Comparison of ENCODE assay signal across 26 cellular contexts in genomic region chr12:113650476-113650875, GRCh38.
"Had no signal": no experiment of that assay in that cellular context is flagged by ENCODE, and none has a peak within 500 bp of the region (broad histone marks: within the 10 kb centered on the region; RNA-seq: fewer than 3 reads in every experiment).

No MANE protein-coding gene starts in this region.

- H3K4me3 Mint-ChIP-seq: memory B cell; natural killer cell; stimulated activated naive CD8-positive, alpha-beta T cell treated with anti-CD3 and anti-CD28 coated beads, Interleukin-15, amount 100 ng/mL, for 72 hours had no signal

- DNase-seq: dermis blood vessel endothelial cell; effector memory CD4-positive, alpha-beta T cell; erythroblast; esophagus squamous epithelium; heart left ventricle; kidney; natural killer cell; pancreas; right lobe of liver; small intestine; stimulated activated CD4-positive, alpha-beta T cell treated with anti-CD3 and anti-CD28 coated beads, Interleukin-15, amount 100 ng/mL, for 24 hours; stimulated activated CD4-positive, alpha-beta T cell treated with anti-CD3 and anti-CD28 coated beads, Interleukin-2, amount 100 ng/mL, for 48 hours; stimulated activated CD8-positive, alpha-beta memory T cell treated with anti-CD3 and anti-CD28 coated beads, Interleukin-4, amount 100 ng/mL, for 48 hours; stimulated activated naive CD4-positive, alpha-beta T cell; stimulated activated naive CD8-positive, alpha-beta T cell treated with anti-CD3 and anti-CD28 coated beads, Interleukin-15, amount 100 ng/mL, for 72 hours; transverse colon had no signal

- H2AFZ ChIP-seq: hepatocyte had no signal

- H3K36me3 Mint-ChIP-seq: natural killer cell had no signal

- H3K36me3 ChIP-seq: esophagus squamous epithelium, gastroesophageal sphincter, heart left ventricle, neutrophil, pancreas, right lobe of liver, suprapubic skin, transverse colon had no signal

- H3K4me1 ChIP-seq: esophagus squamous epithelium, gastroesophageal sphincter, heart left ventricle, pancreas, right lobe of liver, suprapubic skin, transverse colon had no signal

- H3K27ac ChIP-seq: coronary artery, esophagus squamous epithelium, gastroesophageal sphincter, heart left ventricle, hepatocyte, neutrophil, pancreas, right lobe of liver, suprapubic skin, transverse colon had no signal

- H3K27ac Mint-ChIP-seq: memory B cell, natural killer cell, progenitor cell of endocrine pancreas had no signal

- FAIRE-seq: endometrium, kidney, pancreas, small intestine had no signal

- ATAC-seq: gastroesophageal sphincter; heart left ventricle; left lobe of liver; natural killer cell; pancreas; right lobe of liver; stimulated activated naive CD8-positive, alpha-beta T cell treated with anti-CD3 and anti-CD28 coated beads, Interleukin-15, amount 100 ng/mL, for 72 hours had no signal

- H3K9me3 Mint-ChIP-seq: natural killer cell had no signal

- H3K79me2 ChIP-seq: hepatocyte had no signal

- H3K4me1 Mint-ChIP-seq: memory B cell; natural killer cell; stimulated activated naive CD8-positive, alpha-beta T cell treated with anti-CD3 and anti-CD28 coated beads, Interleukin-15, amount 100 ng/mL, for 72 hours had no signal

- H3K9me3 ChIP-seq: neutrophil, pancreas, right lobe of liver, transverse colon had no signal

- H3K4me3 ChIP-seq: coronary artery, esophagus squamous epithelium, gastroesophageal sphincter, heart left ventricle, hepatocyte, lung, pancreas, right lobe of liver, suprapubic skin, transverse colon had no signal

- H3K27me3 ChIP-seq: right lobe of liver had no signal

- H3K4me2 ChIP-seq: hepatocyte had no signal
